1 cellular context compared by ENCODE assay signal in the genomic region with DNA sequence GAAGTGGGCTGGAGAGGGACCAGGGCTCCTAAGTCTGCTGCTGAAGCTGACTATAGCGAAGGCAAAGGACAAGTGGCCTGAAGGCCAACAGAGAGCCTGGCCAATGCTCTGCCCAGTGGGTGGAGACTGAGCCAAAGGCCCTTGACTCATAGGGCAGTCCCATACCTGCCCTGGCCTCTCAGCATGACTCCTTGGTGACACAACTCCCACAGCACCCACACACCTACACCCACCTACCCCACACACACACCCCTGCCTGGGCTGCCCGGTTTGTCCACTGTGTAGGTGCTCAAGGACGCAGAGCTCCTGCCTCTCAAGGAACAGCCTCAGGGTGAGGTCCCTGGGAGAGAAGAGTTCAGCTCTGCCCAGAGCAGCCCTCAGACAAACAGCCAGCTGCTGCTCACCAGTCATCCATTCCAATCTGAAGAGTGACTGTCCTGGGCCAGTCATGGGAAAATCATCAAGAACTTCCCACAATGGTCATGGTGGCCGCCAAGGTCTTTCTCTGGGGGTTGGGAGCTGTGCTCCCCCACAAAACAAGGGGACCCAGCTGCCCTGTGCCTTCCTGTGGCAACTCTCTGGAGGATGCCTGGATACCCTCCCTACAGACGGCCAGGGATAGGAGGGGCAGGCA.
TF ChIP-seq lines count a peak whose summit lies in the region.

No MANE protein-coding gene starts in this region.

TF ChIP-seq in H1, 55 proteins besides CTCF, POLR2A, EP300 and RAD21:
- no peak for TF ChIP-seq RFX5 (IDR thresholded peaks at IDR 0.05; ENCODE audit: borderline replicate concordance, low read depth, low read length)
- TF ChIP-seq, protein P1, sequence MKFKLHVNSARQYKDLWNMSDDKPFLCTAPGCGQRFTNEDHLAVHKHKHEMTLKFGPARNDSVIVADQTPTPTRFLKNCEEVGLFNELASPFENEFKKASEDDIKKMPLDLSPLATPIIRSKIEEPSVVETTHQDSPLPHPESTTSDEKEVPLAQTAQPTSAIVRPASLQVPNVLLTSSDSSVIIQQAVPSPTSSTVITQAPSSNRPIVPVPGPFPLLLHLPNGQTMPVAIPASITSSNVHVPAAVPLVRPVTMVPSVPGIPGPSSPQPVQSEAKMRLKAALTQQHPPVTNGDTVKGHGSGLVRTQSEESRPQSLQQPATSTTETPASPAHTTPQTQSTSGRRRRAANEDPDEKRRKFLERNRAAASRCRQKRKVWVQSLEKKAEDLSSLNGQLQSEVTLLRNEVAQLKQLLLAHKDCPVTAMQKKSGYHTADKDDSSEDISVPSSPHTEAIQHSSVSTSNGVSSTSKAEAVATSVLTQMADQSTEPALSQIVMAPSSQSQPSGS (IDR thresholded peaks at IDR 0.05; ENCODE audit: low read length), result no peak
- TF ChIP-seq CREB1 (IDR thresholded peaks at IDR 0.05), result no peak
- TF ChIP-seq CBX8 (IDR thresholded peaks at IDR 0.05; ENCODE audit: borderline replicate concordance, low read depth, low read length), result no peak
